17 cellular contexts compared by ENCODE assay signal in genomic region chr10:132374612-132375011, GRCh38.
"Had no signal": no experiment of that assay in that cellular context is flagged by ENCODE, and none has a peak within 500 bp of the region (broad histone marks: within the 10 kb centered on the region; RNA-seq: fewer than 3 reads in every experiment).

No MANE protein-coding gene starts in this region.

- H3K9me3 ChIP-seq: esophagus squamous epithelium, transverse colon, vagina had no signal

- DNase-seq: activated B cell treated with CpG ODN at 0.5 μM for 24 hours; activated CD4-positive, alpha-beta T cell treated with anti-CD3 and anti-CD28 coated beads, Interleukin-2, amount 10 ng/mL, durations not matched to agents 24 days and 14 days; activated CD8-positive, alpha-beta T cell treated with anti-CD3 and anti-CD28 coated beads for 36 hours; activated T-cell treated with anti-CD3 and anti-CD28 coated beads, Interleukin-2, amount 50 U/mL, for 24 hours; effector memory CD8-positive, alpha-beta T cell; esophagus squamous epithelium; left cardiac atrium; nephron progenitor cell; occipital lobe; retina; stimulated activated CD4-positive, alpha-beta T cell treated with anti-CD3 and anti-CD28 coated beads, Interleukin-2, amount 100 ng/mL, for 24 hours; stimulated activated naive CD4-positive, alpha-beta T cell treated with Interleukin-2 at 50 U/mL for 16 hours had no signal

- H3K27me3 Mint-ChIP-seq: activated CD8-positive, alpha-beta T cell treated with anti-CD3 and anti-CD28 coated beads for 36 hours; activated naive CD4-positive, alpha-beta T cell treated with anti-CD3 and anti-CD28 coated beads, Interleukin-2, amount 50 U/mL, for 24 hours had no signal

- H3K27ac Mint-ChIP-seq: activated B cell treated with CpG ODN at 0.5 μM for 24 hours; activated CD4-positive, alpha-beta T cell treated with anti-CD3 and anti-CD28 coated beads, Interleukin-2, amount 10 ng/mL, durations not matched to agents 24 days and 14 days; activated CD8-positive, alpha-beta T cell treated with anti-CD3 and anti-CD28 coated beads for 36 hours; activated naive CD4-positive, alpha-beta T cell treated with anti-CD3 and anti-CD28 coated beads, Interleukin-2, amount 50 U/mL, for 24 hours; activated T-cell treated with anti-CD3 and anti-CD28 coated beads, Interleukin-2, amount 50 U/mL, for 24 hours; mesothelial cell of epicardium; T-helper 2 cell treated with Interferon-gamma antibody and Interleukin-4, amounts not matched to agents 5 μg/mL and 100 μg/mL, for 36 hours had no signal

- H3K4me3 Mint-ChIP-seq: activated B cell treated with CpG ODN at 0.5 μM for 24 hours; activated CD4-positive, alpha-beta T cell treated with anti-CD3 and anti-CD28 coated beads, Interleukin-2, amount 10 ng/mL, durations not matched to agents 24 days and 14 days; activated CD8-positive, alpha-beta T cell treated with anti-CD3 and anti-CD28 coated beads for 36 hours; activated naive CD4-positive, alpha-beta T cell treated with anti-CD3 and anti-CD28 coated beads, Interleukin-2, amount 50 U/mL, for 24 hours; activated T-cell treated with anti-CD3 and anti-CD28 coated beads, Interleukin-2, amount 50 U/mL, for 24 hours; effector memory CD8-positive, alpha-beta T cell; mesothelial cell of epicardium; nephron progenitor cell; T-helper 2 cell treated with Interferon-gamma antibody and Interleukin-4, amounts not matched to agents 5 μg/mL and 100 μg/mL, for 36 hours had no signal

- H3K27me3 ChIP-seq: esophagus squamous epithelium, transverse colon, vagina had no signal

- H3K4me1 Mint-ChIP-seq: activated B cell treated with CpG ODN at 0.5 μM for 24 hours had no signal

- H3K9me3 Mint-ChIP-seq: activated B cell treated with CpG ODN at 0.5 μM for 24 hours; activated CD4-positive, alpha-beta T cell treated with anti-CD3 and anti-CD28 coated beads, Interleukin-2, amount 10 ng/mL, durations not matched to agents 24 days and 14 days; activated CD8-positive, alpha-beta T cell treated with anti-CD3 and anti-CD28 coated beads for 36 hours; activated naive CD4-positive, alpha-beta T cell treated with anti-CD3 and anti-CD28 coated beads, Interleukin-2, amount 50 U/mL, for 24 hours; activated T-cell treated with anti-CD3 and anti-CD28 coated beads, Interleukin-2, amount 50 U/mL, for 24 hours; effector memory CD8-positive, alpha-beta T cell; T-helper 2 cell treated with Interferon-gamma antibody and Interleukin-4, amounts not matched to agents 5 μg/mL and 100 μg/mL, for 36 hours had no signal

- H3K4me3 ChIP-seq: esophagus squamous epithelium, transverse colon, vagina had no signal

- ATAC-seq: activated CD8-positive, alpha-beta T cell treated with anti-CD3 and anti-CD28 coated beads for 36 hours; effector memory CD8-positive, alpha-beta T cell; left cardiac atrium had no signal

- H3K36me3 ChIP-seq: esophagus squamous epithelium, transverse colon, vagina had no signal

- H3K27ac ChIP-seq: esophagus squamous epithelium, transverse colon, vagina had no signal

- H3K4me1 ChIP-seq: esophagus squamous epithelium, transverse colon, vagina had no signal
